In genomic region chr6:12605888-12606345, GRCh38 we compare ENCODE assay signal across 8 cellular contexts.
A peak's percentile ranks its signal among the peaks of the same experiment; 100 is the strongest.
DNase-seq lines count a peak whose midpoint lies in the region; ATAC-seq and TF ChIP-seq lines count a peak whose summit lies in the region.

No MANE protein-coding gene starts in this region.

- H3K4me1 ChIP-seq in adipocyte (ENCODE audit: control insufficient read depth, insufficient read depth, low read length): peaks cover 26% of the 10 kb centered on the region
- peaks cover 8% of the 10 kb centered on the region for H3K4me1 ChIP-seq in smooth muscle cell (ENCODE audit: low read depth)

- 46% methylated on average over 7 of the region's 7 CpGs for WGBS in smooth muscle cell (ENCODE audit: low lambda C conversion rate)

- no peaks in the 10 kb centered on the region for H3K36me3 Mint-ChIP-seq in IgD-negative memory B cell

- H3K27me3 ChIP-seq in adipocyte (replicated peaks; ENCODE audit: control insufficient read depth, insufficient read depth, low read length): no peaks in the 10 kb centered on the region
- no peaks in the 10 kb centered on the region for H3K27me3 ChIP-seq in smooth muscle cell (ENCODE audit: low read depth)

- H3K9ac ChIP-seq in adipocyte (ENCODE audit: low read length) (no peak overlapping the region), smooth muscle cell (ENCODE audit: low read depth) (no peak overlapping the region)

- no peak overlapping the region for H3K27ac Mint-ChIP-seq in IgD-negative memory B cell

- H3K27me3 Mint-ChIP-seq in IgD-negative memory B cell: peaks cover 3% of the 10 kb centered on the region

- H3K4me3 Mint-ChIP-seq in IgD-negative memory B cell: peak overlapping the region in 3 of 4 donors; percentile 71 to 91 (median 83)

- H3F3A ChIP-seq in smooth muscle cell (ENCODE audit: low read depth): no peaks in the 10 kb centered on the region

- no peaks in the 10 kb centered on the region for H3K79me2 ChIP-seq in smooth muscle cell (ENCODE audit: low read depth)

- peak; percentile 76 for TF ChIP-seq CTCF in smooth muscle cell (IDR thresholded peaks at IDR 0.05; ENCODE audit: borderline replicate concordance, insufficient read depth, poor library complexity, severe bottlenecking)

- H4K20me1 ChIP-seq in smooth muscle cell (ENCODE audit: low read depth): no peaks in the 10 kb centered on the region

- H3K9me3 ChIP-seq in adipocyte (ENCODE audit: control insufficient read depth, low read length) (no peaks in the 10 kb centered on the region), smooth muscle cell (replicated peaks; ENCODE audit: low read depth) (no peaks in the 10 kb centered on the region)

- H3K4me3 ChIP-seq in adipocyte (ENCODE audit: low read length) (no peak overlapping the region), smooth muscle cell (no peak overlapping the region)

- H3K9me3 Mint-ChIP-seq in IgD-negative memory B cell: no peaks in the 10 kb centered on the region

- no peak overlapping the region for H3K4me2 ChIP-seq in smooth muscle cell

- H3K36me3 ChIP-seq in adipocyte (ENCODE audit: control insufficient read depth, insufficient read depth, low read length, severe bottlenecking) (no peaks in the 10 kb centered on the region), smooth muscle cell (ENCODE audit: low read depth) (no peaks in the 10 kb centered on the region)

- no peak overlapping the region for H3K27ac ChIP-seq in smooth muscle cell (ENCODE audit: low read depth)

- peaks cover 25 to 41% (median 25%) of the 10 kb centered on the region in 3 donors for H3K4me1 Mint-ChIP-seq in IgD-negative memory B cell

- H2AFZ ChIP-seq in smooth muscle cell (ENCODE audit: low read depth): no peak overlapping the region

- ATAC-seq in GM21423 (IDR thresholded peaks at IDR 0.05; ENCODE audit: unreplicated experiment): peak; percentile 44

- DNase-seq in EH (ENCODE audit: low read depth) (peak; percentile 77), OCI-M1 (lab: John Stamatoyannopoulos, UW) (peak; percentile 77), adipocyte (ENCODE audit: low read depth) (peak; percentile 83), hippocampal formation (lab: John Stamatoyannopoulos, UW) (peak; percentile 6 to 66), smooth muscle cell (lab: John Stamatoyannopoulos, UW; ENCODE audit: unreplicated experiment) (no peak), GF-D8 (lab: John Stamatoyannopoulos, UW) (no peak)

Comparison
In these comparisons a context has a peak if more than half of its experiments do, and no peak if none do; other contexts are left out.
1. DNase-seq: peak in EH (single experiment), OCI-M1 (single experiment), adipocyte (single experiment) and hippocampal formation (2 of 2); none in smooth muscle cell (single experiment) and GF-D8 (single experiment).